Comparison of ENCODE assay signal across 12 cellular contexts in genomic region chr2:67667054-67667908, GRCh38.
DNase-seq lines count a peak whose midpoint lies in the region; ATAC-seq and TF ChIP-seq lines count a peak whose summit lies in the region.
"Had no signal": no experiment of that assay in that cellular context is flagged by ENCODE, and none has a peak within 500 bp of the region (broad histone marks: within the 10 kb centered on the region; RNA-seq: fewer than 3 reads in every experiment).

No MANE protein-coding gene starts in this region.

- POLR2A ChIA-PET in IMR-90 (lab: Charles Lee; ENCODE audit: unreplicated experiment), result no interaction called here

- no peaks in the 10 kb centered on the region for H3K9me3 ChIP-seq in IMR-90 (ENCODE audit: control insufficient read depth, insufficient read depth, low read length)
- peaks cover under 1% of the 10 kb centered on the region for H3K9me3 ChIP-seq in adipocyte (ENCODE audit: control insufficient read depth, low read length)
- no peaks in the 10 kb centered on the region for H3K9me3 ChIP-seq in stomach
- no peaks in the 10 kb centered on the region for H3K9me3 ChIP-seq in upper lobe of right lung
- H3K9me3 ChIP-seq: BLaER1 had no signal

- no peak overlapping the region for H3K18ac ChIP-seq in IMR-90 (ENCODE audit: low read depth, low read length)

- no peak overlapping the region for H4K91ac ChIP-seq in IMR-90 (ENCODE audit: insufficient read depth, low read depth, low read length)

- no peak for TF ChIP-seq EP300 in stomach (IDR thresholded peaks at IDR 0.05)

- peak; percentile 54 for DNase-seq in IMR-90
- peak; percentile 53 for DNase-seq in adipocyte (ENCODE audit: low read depth)
- peak; percentile 63 for DNase-seq in fibroblast of the conjunctiva (ENCODE audit: low read depth)
- no peak for DNase-seq in stomach
- DNase-seq in upper lobe of right lung, result no peak
- DNase-seq in EL, result no peak
- DNase-seq: CD8-positive, alpha-beta memory T cell; Kasumi-1; NCI-H2029 treated with DMSO at 0.1 percent for 48 hours; NCI-H2227 treated with DMSO at 0.1 percent for 48 hours had no signal

- H3K56ac ChIP-seq in IMR-90 (ENCODE audit: extremely low read depth, insufficient read depth, low read length), result no peak overlapping the region

- BruUV-seq in IMR-90 (replicated peaks; lab: Mats Ljungman, UMichigan), result no TSS peak

- no peak overlapping the region for H2AFZ ChIP-seq in IMR-90 (replicated peaks; ENCODE audit: low read length, poor library complexity)

- H2BK20ac ChIP-seq in IMR-90 (ENCODE audit: low read depth, low read length), result no peak overlapping the region

- intact Hi-C loops in IMR-90 (cut with micrococcal nuclease) (loop anchor here (5.0 kb wide), 2 partner anchors 365 to 1240 kb away; no protein-coding TSS in a partner anchor), stomach (cut with DNase I; ENCODE audit: low total_unique reads) (no loop called here), upper lobe of right lung (cut with DNase I) (no loop called here)

- no peak for TF ChIP-seq RAD21 in IMR-90 (IDR thresholded peaks at IDR 0.05; ENCODE audit: low read length)

- TF ChIP-seq POLR2A in IMR-90 (IDR thresholded peaks at IDR 0.05; ENCODE audit: low read depth, low read length), result no peak
- no peak for TF ChIP-seq POLR2A in stomach (IDR thresholded peaks at IDR 0.05)

- H3K4ac ChIP-seq in IMR-90 (ENCODE audit: low read depth, low read length), result no peak overlapping the region

- no peak overlapping the region for H3K23ac ChIP-seq in IMR-90 (ENCODE audit: low read depth, low read length)

- no peaks in the 10 kb centered on the region for H3K36me3 ChIP-seq in IMR-90 (ENCODE audit: control insufficient read depth, insufficient read depth, low read length)
- H3K36me3 ChIP-seq in adipocyte (ENCODE audit: control insufficient read depth, insufficient read depth, low read length, severe bottlenecking), result no peaks in the 10 kb centered on the region
- H3K36me3 ChIP-seq in stomach, result no peaks in the 10 kb centered on the region
- H3K36me3 ChIP-seq in upper lobe of right lung, result no peaks in the 10 kb centered on the region
- H3K36me3 ChIP-seq: BLaER1 had no signal

- no peak overlapping the region for H4K5ac ChIP-seq in IMR-90 (ENCODE audit: low read depth, low read length)

- H4K8ac ChIP-seq in IMR-90 (ENCODE audit: low read depth in 2 of 2, low read length in 2 of 2), result no peak overlapping the region

- H2AK5ac ChIP-seq in IMR-90 (ENCODE audit: low read depth, low read length), result no peak overlapping the region

- in situ Hi-C loops in IMR-90 (cut with MboI; ENCODE audit: low sequenced_read_pairs), result no loop called here

- peak; percentile 51 for ATAC-seq in IMR-90 (ENCODE audit: low read depth)
- no peak for ATAC-seq in HG03196 (IDR thresholded peaks at IDR 0.05; ENCODE audit: unreplicated experiment)
- no peak for ATAC-seq in upper lobe of right lung

- H4K20me1 ChIP-seq in IMR-90 (ENCODE audit: insufficient read depth, low read length), result no peaks in the 10 kb centered on the region
- H4K20me1 ChIP-seq: BLaER1 had no signal

- H3K4me2 ChIP-seq in IMR-90 (ENCODE audit: low read depth, low read length), result no peak overlapping the region; the same call in 1 of the 2 replicates
- H3K4me2 ChIP-seq: BLaER1 had no signal

- H3K27ac ChIP-seq in IMR-90 (ENCODE audit: insufficient read depth, low read length) (no peak overlapping the region), stomach (peak overlapping the region in 4 of 5 donors; percentile 9 to 78 (median 53)), upper lobe of right lung (no peak overlapping the region)
- H3K27ac ChIP-seq: BLaER1 had no signal

- peaks cover 7% of the 10 kb centered on the region for H3K4me1 ChIP-seq in IMR-90 (ENCODE audit: control insufficient read depth, insufficient read depth, low read length)
- peaks cover 24% of the 10 kb centered on the region for H3K4me1 ChIP-seq in adipocyte (ENCODE audit: control insufficient read depth, insufficient read depth, low read length)
- H3K4me1 ChIP-seq in stomach, result peaks cover 0 to 11% (median 3%) of the 10 kb centered on the region in 4 donors
- H3K4me1 ChIP-seq in upper lobe of right lung, result no peaks in the 10 kb centered on the region

- CTCF ChIA-PET in IMR-90 (lab: Yijun Ruan, JAX), result interaction anchor here (1.6 kb wide), 1 partner anchor 9 kb away, joined by 5 read pairs; no protein-coding TSS in a partner anchor

- no peak overlapping the region for H2AK9ac ChIP-seq in IMR-90 (replicated peaks; ENCODE audit: low read depth, low read length, poor library complexity)

- TF ChIP-seq CTCF in IMR-90 (conservative IDR thresholded peaks at IDR 0.05; ENCODE audit: low read depth, low read length), result no peak
- TF ChIP-seq CTCF in stomach (IDR thresholded peaks at IDR 0.05), result no peak
- no peak for TF ChIP-seq CTCF in upper lobe of right lung (IDR thresholded peaks at IDR 0.05)

- no peak overlapping the region for H3K14ac ChIP-seq in IMR-90 (replicated peaks; ENCODE audit: low read depth, low read length)

- dilution Hi-C loops in IMR-90 (cut with HindIII; ENCODE audit: low sequenced_read_pairs, unreplicated experiment), result no loop called here

- no peak overlapping the region for H2BK120ac ChIP-seq in IMR-90 (ENCODE audit: low read depth, low read length)

- 83% methylated on average over 1 of the region's 2 CpGs; no CpG with 5 or more reads in 1 of the 2 experiments for WGBS in IMR-90 (ENCODE audit: extremely low coverage in 2 of 2, insufficient read length in 1 of 2), 2 experiments
- 49 to 79% (median 72%) methylated on average over 2 of the region's 2 CpGs for WGBS in stomach, 5 donors

- no peaks in the 10 kb centered on the region for H3K27me3 ChIP-seq in IMR-90 (ENCODE audit: control insufficient read depth, insufficient read depth, low read length)
- H3K27me3 ChIP-seq in adipocyte (replicated peaks; ENCODE audit: control insufficient read depth, insufficient read depth, low read length), result no peaks in the 10 kb centered on the region
- no peaks in the 10 kb centered on the region for H3K27me3 ChIP-seq in stomach
- no peaks in the 10 kb centered on the region for H3K27me3 ChIP-seq in upper lobe of right lung
- H3K27me3 ChIP-seq: BLaER1 had no signal

- H2BK15ac ChIP-seq in IMR-90 (ENCODE audit: low read depth, low read length), result no peak overlapping the region

- H3K4me3 ChIP-seq in IMR-90 (ENCODE audit: insufficient read depth, low read depth, low read length) (no peak overlapping the region), adipocyte (ENCODE audit: low read length) (no peak overlapping the region), stomach (no peak overlapping the region), upper lobe of right lung (no peak overlapping the region)
- H3K4me3 ChIP-seq: BLaER1 had no signal

- no peak overlapping the region for H3K9ac ChIP-seq in IMR-90 (ENCODE audit: low read depth, low read length)
- H3K9ac ChIP-seq in adipocyte (ENCODE audit: low read length), result no peak overlapping the region
- H3K9ac ChIP-seq: BLaER1 had no signal

- no peak overlapping the region for H2BK5ac ChIP-seq in IMR-90 (ENCODE audit: low read depth, low read length, poor library complexity, severe bottlenecking)

- H3K79me1 ChIP-seq in IMR-90 (ENCODE audit: low read depth in 1 of 2, low read length in 2 of 2), result 0 out of 4 replicates have a peak, but pooled peaks cover 0 to under 1% of the 10 kb centered on the region in 2 experiments

- H3K9me1 ChIP-seq in IMR-90 (ENCODE audit: insufficient read depth, low read length), result peaks cover 16% of the 10 kb centered on the region

TF ChIP-seq in IMR-90, 13 proteins besides CTCF, POLR2A, EP300 and RAD21:
- TF ChIP-seq SMC3 (IDR thresholded peaks at IDR 0.05; ENCODE audit: low read depth, low read length), result no peak
- no peak for TF ChIP-seq RCOR1 (IDR thresholded peaks at IDR 0.05; ENCODE audit: insufficient replicate concordance, low read length)
- TF ChIP-seq BHLHE40 (IDR thresholded peaks at IDR 0.05; ENCODE audit: low read depth, low read length), result no peak
- no peak for TF ChIP-seq CEBPB (IDR thresholded peaks at IDR 0.05; ENCODE audit: low read depth, low read length)
- TF ChIP-seq RFX5 (IDR thresholded peaks at IDR 0.05; ENCODE audit: low read depth, low read length), result no peak
- TF ChIP-seq CHD1 (IDR thresholded peaks at IDR 0.05; ENCODE audit: low read depth, low read length), result no peak
- no peak for TF ChIP-seq MXI1 (IDR thresholded peaks at IDR 0.05; ENCODE audit: borderline replicate concordance, low read depth, low read length)

Comparison
In these comparisons a context has a peak if more than half of its experiments do, and no peak if none do; other contexts are left out.
1. DNase-seq: peak in IMR-90 (single experiment), adipocyte (single experiment) and fibroblast of the conjunctiva (single experiment); none in stomach (single experiment), upper lobe of right lung (single experiment) and EL (single experiment).
2. H3K27ac ChIP-seq: peak in stomach (4 of 5); none in IMR-90 (single experiment) and upper lobe of right lung (single experiment).